ENCODE assay signal across 16 cellular contexts in the genomic region with DNA sequence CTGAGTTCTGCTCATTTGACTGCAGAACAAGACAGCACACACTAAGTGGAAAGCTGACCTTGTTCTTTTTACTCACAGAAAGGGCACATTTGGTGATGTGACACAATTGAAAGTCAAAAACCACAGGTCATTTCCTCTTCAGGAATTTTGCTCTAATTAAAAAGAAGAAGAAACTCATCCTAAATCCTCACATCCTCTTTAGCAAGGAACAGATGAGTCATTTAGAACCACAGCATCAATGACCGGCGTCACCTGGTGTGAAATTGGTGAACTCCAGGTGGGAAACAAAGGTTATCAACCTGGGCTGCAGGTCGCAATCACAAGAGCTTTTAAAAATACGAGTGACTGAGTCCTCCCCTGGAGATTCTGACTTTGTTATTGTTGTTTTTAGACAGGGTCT. TPM values are rescaled to one million over a fixed set of nuclear protein-coding genes. Genes with fewer than 3 reads are reported as not detected.
DNase-seq lines count a peak whose midpoint lies in the region; ATAC-seq and TF ChIP-seq lines count a peak whose summit lies in the region.
"Had no signal": no experiment of that assay in that cellular context is flagged by ENCODE, and none has a peak within 500 bp of the region (broad histone marks: within the 10 kb centered on the region; RNA-seq: fewer than 3 reads in every experiment).

No MANE protein-coding gene starts in this region.

- peak; percentile 24 for ATAC-seq in GM21367 (IDR thresholded peaks at IDR 0.05; ENCODE audit: unreplicated experiment)
- ATAC-seq: activated CD4-positive, CD25-positive, alpha-beta regulatory T cell treated with anti-CD3 and anti-CD28 coated beads, Interleukin-2, amount 50 U/mL, for 24 hours; pancreas; Right ventricle myocardium inferior had no signal

- no peak overlapping the region for H3K4me3 Mint-ChIP-seq in dendritic cell treated with granulocyte-macrophage colony-stimulating factor and Interleukin-4, amounts not matched to agents 40 ng/mL and 50 ng/mL, for 4 days
- H3K4me3 Mint-ChIP-seq: central memory CD8-positive, alpha-beta T cell had no signal

- peaks cover 70% of the 10 kb centered on the region for H3K27me3 Mint-ChIP-seq in dendritic cell treated with granulocyte-macrophage colony-stimulating factor and Interleukin-4, amounts not matched to agents 40 ng/mL and 50 ng/mL, for 4 days

- no peaks in the 10 kb centered on the region for H3K79me2 ChIP-seq in MM.1S (ENCODE audit: low read length)

- TF ChIP-seq CTCF in GM12864 (IDR thresholded peaks at IDR 0.05; ENCODE audit: low read depth, low read length, missing control alignments): peak; percentile 11
- TF ChIP-seq CTCF in MM.1S (IDR thresholded peaks at IDR 0.05; ENCODE audit: low read length): peak; percentile 34

- H3K27me3 ChIP-seq in MM.1S (replicated peaks; ENCODE audit: insufficient read depth, low read length): no peaks in the 10 kb centered on the region
- H3K27me3 ChIP-seq: esophagus muscularis mucosa, pancreas had no signal

- H3K4me3 ChIP-seq in GM12864 (ENCODE audit: low read depth, low read length): no peak overlapping the region
- 0 out of 2 replicates have a peak overlapping the region, but pooled peaks have one; percentile 7 for H3K4me3 ChIP-seq in MM.1S (ENCODE audit: low read length)
- H3K4me3 ChIP-seq: esophagus muscularis mucosa, lung, pancreas had no signal

- H2AFZ ChIP-seq in MM.1S (ENCODE audit: low read length): no peak overlapping the region

- intact Hi-C loops in dendritic cell treated with granulocyte-macrophage colony-stimulating factor and Interleukin-4, amounts not matched to agents 40 ng/mL and 50 ng/mL, for 4 days (cut with micrococcal nuclease): loop anchor here (10.0 kb wide), 1 partner anchor 161 kb away; no protein-coding TSS in a partner anchor

- no peaks in the 10 kb centered on the region for H3K36me3 ChIP-seq in MM.1S (replicated peaks; ENCODE audit: insufficient read depth, low read length)
- H3K36me3 ChIP-seq: esophagus muscularis mucosa, pancreas had no signal

- H3F3A ChIP-seq in MM.1S (ENCODE audit: insufficient read depth, low read length): peaks cover 18% of the 10 kb centered on the region

- no peaks in the 10 kb centered on the region for H4K20me1 ChIP-seq in MM.1S (ENCODE audit: insufficient read depth, low read length)

- H3K4me1 Mint-ChIP-seq in dendritic cell treated with granulocyte-macrophage colony-stimulating factor and Interleukin-4, amounts not matched to agents 40 ng/mL and 50 ng/mL, for 4 days (ENCODE audit: low read depth): peaks cover 36% of the 10 kb centered on the region

- no peaks in the 10 kb centered on the region for H3K9me2 ChIP-seq in MM.1S (replicated peaks; ENCODE audit: insufficient read depth, low read length)

- no peaks in the 10 kb centered on the region for H3K9me3 Mint-ChIP-seq in dendritic cell treated with granulocyte-macrophage colony-stimulating factor and Interleukin-4, amounts not matched to agents 40 ng/mL and 50 ng/mL, for 4 days
- H3K9me3 Mint-ChIP-seq: central memory CD8-positive, alpha-beta T cell had no signal

- H3K9me3 ChIP-seq in MM.1S (replicated peaks; ENCODE audit: insufficient read depth, low read length): no peaks in the 10 kb centered on the region
- H3K9me3 ChIP-seq: esophagus muscularis mucosa, pancreas had no signal

- no peaks in the 10 kb centered on the region for H3K36me3 Mint-ChIP-seq in dendritic cell treated with granulocyte-macrophage colony-stimulating factor and Interleukin-4, amounts not matched to agents 40 ng/mL and 50 ng/mL, for 4 days (ENCODE audit: low read depth)

- no peak for DNase-seq in GM12864 (ENCODE audit: low read depth)
- peak; percentile 65 for DNase-seq in MM.1S
- DNase-seq in NCI-H2029 treated with DMSO at 0.1 percent for 48 hours (lab: John Stamatoyannopoulos, UW): no peak
- DNase-seq in stimulated activated CD4-positive, alpha-beta T cell treated with anti-CD3 and anti-CD28 coated beads, Interleukin-2, amount 100 ng/mL, for 24 hours: no peak
- DNase-seq in ureter (ENCODE audit: low spot score): no peak
- no peak for DNase-seq in T-helper 9 cell
- DNase-seq: activated effector memory CD4-positive, alpha-beta T cell treated with Interleukin-2 at 50 U/mL for 16 hours; pancreas had no signal

- peak overlapping the region; percentile 72 for H3K4me2 ChIP-seq in MM.1S (ENCODE audit: low read depth, low read length)

- H3K27ac Mint-ChIP-seq in dendritic cell treated with granulocyte-macrophage colony-stimulating factor and Interleukin-4, amounts not matched to agents 40 ng/mL and 50 ng/mL, for 4 days: peak overlapping the region; percentile 1

- no peak overlapping the region for H3K9ac ChIP-seq in MM.1S (ENCODE audit: low read length)

- H3K4me1 ChIP-seq in MM.1S (ENCODE audit: low read length): peaks cover 15% of the 10 kb centered on the region

- H3K27ac ChIP-seq in MM.1S (ENCODE audit: low read length): peak overlapping the region; percentile 63
- H3K27ac ChIP-seq: pancreas had no signal

RNA-seq across cellular contexts. Expression of a gene that starts 2.9 kb away (rescaled TPM):
- not detected for total RNA-seq in ureter
- total RNA-seq: CD4-positive, alpha-beta memory T cell; esophagus muscularis mucosa; lung; pancreas; Right ventricle myocardium inferior had no signal

RNA-seq across cellular contexts. Expression of a gene that starts 4.1 kb away (rescaled TPM):
- not detected for total RNA-seq in ureter
- total RNA-seq: CD4-positive, alpha-beta memory T cell; esophagus muscularis mucosa; lung; pancreas; Right ventricle myocardium inferior had no signal
